In genomic region chr10:113680172-113681111, GRCh38 we compare ENCODE assay signal across 1 cellular context.
TF ChIP-seq lines count a peak whose summit lies in the region.

No MANE protein-coding gene starts in this region.

TF ChIP-seq in GM12878, 131 proteins besides CTCF, POLR2A, EP300 and RAD21 (continued from another document and continues in another):
- TF ChIP-seq E4F1 (IDR thresholded peaks at IDR 0.05; ENCODE audit: borderline replicate concordance, partially characterized antibody): no peak
- TF ChIP-seq DPF2 (IDR thresholded peaks at IDR 0.05): no peak
- no peak for TF ChIP-seq SIX5 (IDR thresholded peaks at IDR 0.05; ENCODE audit: low read depth, low read length, severe bottlenecking)
- no peak for TF ChIP-seq ZBTB11 (CRISPR knock-in tag; IDR thresholded peaks at IDR 0.05)
- TF ChIP-seq IRF5 (IDR thresholded peaks at IDR 0.05; ENCODE audit: borderline replicate concordance): no peak
- TF ChIP-seq ESRRA (IDR thresholded peaks at IDR 0.05; ENCODE audit: low read length): no peak
- TF ChIP-seq YY1 (IDR thresholded peaks at IDR 0.05; ENCODE audit: low read depth, low read length): no peak
- TF ChIP-seq FOXM1 (IDR thresholded peaks at IDR 0.05; ENCODE audit: low read depth, low read length): no peak
- TF ChIP-seq TARDBP (IDR thresholded peaks at IDR 0.05; ENCODE audit: borderline replicate concordance): no peak
- TF ChIP-seq HDAC6 (IDR thresholded peaks at IDR 0.05; ENCODE audit: unreplicated experiment): no peak
- TF ChIP-seq BHLHE40 (IDR thresholded peaks at IDR 0.05; ENCODE audit: borderline replicate concordance in 1 of 2, low read depth in 2 of 2, low read length in 1 of 2): no peak
- no peak for TF ChIP-seq CHD2 (IDR thresholded peaks at IDR 0.05; ENCODE audit: borderline replicate concordance, low read depth, low read length)
- TF ChIP-seq EED (IDR thresholded peaks at IDR 0.05; ENCODE audit: low read depth): peak; percentile 69
- no peak for TF ChIP-seq CHD1 (IDR thresholded peaks at IDR 0.05; ENCODE audit: low read depth, low read length)
- no peak for TF ChIP-seq FOXK2 (IDR thresholded peaks at IDR 0.05)
- TF ChIP-seq SREBF1 (IDR thresholded peaks at IDR 0.05; ENCODE audit: low read length): no peak
- no peak for TF ChIP-seq PKNOX1 (IDR thresholded peaks at IDR 0.05)
- no peak for TF ChIP-seq BMI1 (IDR thresholded peaks at IDR 0.05; ENCODE audit: borderline replicate concordance)
- no peak for TF ChIP-seq FOS (IDR thresholded peaks at IDR 0.05; ENCODE audit: borderline replicate concordance, extremely low read depth, insufficient read length)
- TF ChIP-seq GATAD2B (conservative IDR thresholded peaks at IDR 0.05; ENCODE audit: low read depth): peak; percentile 17; the same call in 1 of the 2 replicates
- no peak for TF ChIP-seq RAD51 (IDR thresholded peaks at IDR 0.05)
- TF ChIP-seq SUPT20H (IDR thresholded peaks at IDR 0.05; ENCODE audit: borderline replicate concordance, control insufficient read depth, low read depth, low read length): no peak
- no peak for TF ChIP-seq BACH1 (IDR thresholded peaks at IDR 0.05; ENCODE audit: borderline replicate concordance)
- TF ChIP-seq SUZ12 (IDR thresholded peaks at IDR 0.05; ENCODE audit: unreplicated experiment): no peak
- no peak for TF ChIP-seq HCFC1 (IDR thresholded peaks at IDR 0.05; ENCODE audit: low read length)
- TF ChIP-seq MTA3 (IDR thresholded peaks at IDR 0.05; ENCODE audit: borderline replicate concordance, low read length): no peak; the same call in 1 of the 2 replicates
- TF ChIP-seq SIN3A (IDR thresholded peaks at IDR 0.05; ENCODE audit: low read depth, low read length): no peak
- no peak for TF ChIP-seq KLF5 (IDR thresholded peaks at IDR 0.05; ENCODE audit: partially characterized antibody)
- no peak for TF ChIP-seq CUX1 (IDR thresholded peaks at IDR 0.05; ENCODE audit: insufficient replicate concordance, low read depth, low read length)
- no peak for TF ChIP-seq CHD4 (IDR thresholded peaks at IDR 0.05)
- no peak for TF ChIP-seq ZSCAN29 (IDR thresholded peaks at IDR 0.05)
- TF ChIP-seq ATF2 (IDR thresholded peaks at IDR 0.05; ENCODE audit: low read length): peak; percentile 62
- TF ChIP-seq NFIC (IDR thresholded peaks at IDR 0.05; ENCODE audit: low read depth, low read length): no peak
- TF ChIP-seq RB1 (IDR thresholded peaks at IDR 0.05; ENCODE audit: borderline replicate concordance): no peak
- no peak for TF ChIP-seq TAF1 (IDR thresholded peaks at IDR 0.05; ENCODE audit: borderline replicate concordance, low read depth, low read length)
- no peak for TF ChIP-seq NKRF (conservative IDR thresholded peaks at IDR 0.05)
- no peak for TF ChIP-seq LARP7 (IDR thresholded peaks at IDR 0.05)
- TF ChIP-seq GABPA (IDR thresholded peaks at IDR 0.05; ENCODE audit: low read depth): peak; percentile 38; the same call in 1 of the 2 replicates
- no peak for TF ChIP-seq ELK1 (IDR thresholded peaks at IDR 0.05; ENCODE audit: low read depth, low read length)
- no peak for TF ChIP-seq NR2C1 (IDR thresholded peaks at IDR 0.05)
- TF ChIP-seq BCL11A (IDR thresholded peaks at IDR 0.05; ENCODE audit: low read depth, low read length): 0 out of 2 replicates have a peak, but pooled peaks have one; percentile 5
- peak in 1 of 2 experiments; percentile 95; a peak in 2 of 4 replicates for TF ChIP-seq ETV6 (conservative IDR thresholded peaks at IDR 0.05 in 1 of 2, IDR thresholded peaks at IDR 0.05 in 1 of 2; ENCODE audit: borderline replicate concordance in 1 of 2, low read depth in 1 of 2)
- no peak for TF ChIP-seq PML (IDR thresholded peaks at IDR 0.05; ENCODE audit: low read length)
- TF ChIP-seq SMC3 (IDR thresholded peaks at IDR 0.05; ENCODE audit: borderline replicate concordance, low read length): no peak
- TF ChIP-seq POLR2AphosphoS2 (IDR thresholded peaks at IDR 0.05; ENCODE audit: low read depth, low read length): no peak
- TF ChIP-seq ZZZ3 (IDR thresholded peaks at IDR 0.05; ENCODE audit: control insufficient read depth, insufficient read length, low read depth): no peak
- TF ChIP-seq CREM (IDR thresholded peaks at IDR 0.05; ENCODE audit: low read depth): no peak; the same call in 1 of the 2 replicates
- TF ChIP-seq CBX3 (IDR thresholded peaks at IDR 0.05; ENCODE audit: borderline replicate concordance, low read depth): no peak
